Comparison of ENCODE assay signal across 10 cellular contexts in genomic region chr2:172639823-172640222, GRCh38.
DNase-seq lines count a peak whose midpoint lies in the region; TF ChIP-seq lines count a peak whose summit lies in the region.
"Had no signal": no experiment of that assay in that cellular context is flagged by ENCODE, and none has a peak within 500 bp of the region (broad histone marks: within the 10 kb centered on the region; RNA-seq: fewer than 3 reads in every experiment).

No MANE protein-coding gene starts in this region.

- H3K4me3 ChIP-seq in fibroblast of pulmonary artery (replicated peaks; ENCODE audit: low read depth, low read length): no peak overlapping the region

- no peak overlapping the region for H3K4me3 Mint-ChIP-seq in T-helper 2 cell treated with Interferon-gamma antibody and Interleukin-4, amounts not matched to agents 5 μg/mL and 100 μg/mL, for 36 hours
- H3K4me3 Mint-ChIP-seq in CD14-positive monocyte: no peak overlapping the region

- no peak overlapping the region for H3K27ac Mint-ChIP-seq in T-helper 2 cell treated with Interferon-gamma antibody and Interleukin-4, amounts not matched to agents 5 μg/mL and 100 μg/mL, for 36 hours
- H3K27ac Mint-ChIP-seq in CD14-positive monocyte: no peak overlapping the region

- intact Hi-C loops in CD14-positive monocyte (cut with micrococcal nuclease): no loop called here

- H3K4me1 Mint-ChIP-seq in T-helper 2 cell treated with Interferon-gamma antibody and Interleukin-4, amounts not matched to agents 5 μg/mL and 100 μg/mL, for 36 hours (ENCODE audit: low read depth): peaks cover 6% of the 10 kb centered on the region
- H3K4me1 Mint-ChIP-seq in CD14-positive monocyte: no peaks in the 10 kb centered on the region

- no peaks in the 10 kb centered on the region for H3K9me3 Mint-ChIP-seq in T-helper 2 cell treated with Interferon-gamma antibody and Interleukin-4, amounts not matched to agents 5 μg/mL and 100 μg/mL, for 36 hours
- peaks cover 0 to 7% (median 0%) of the 10 kb centered on the region in 7 donors for H3K9me3 Mint-ChIP-seq in CD14-positive monocyte

- TF ChIP-seq CTCF in fibroblast of pulmonary artery (IDR thresholded peaks at IDR 0.05; ENCODE audit: low read length, missing control alignments) (no peak), CD14-positive monocyte (IDR thresholded peaks at IDR 0.05) (no peak)

- no peaks in the 10 kb centered on the region for H3K36me3 Mint-ChIP-seq in T-helper 2 cell treated with Interferon-gamma antibody and Interleukin-4, amounts not matched to agents 5 μg/mL and 100 μg/mL, for 36 hours (ENCODE audit: low read depth)
- no peaks in the 10 kb centered on the region for H3K36me3 Mint-ChIP-seq in CD14-positive monocyte

- DNase-seq in AG08396 (ENCODE audit: low spot score) (peak; percentile 43), EL (peak; percentile 87), fibroblast of pulmonary artery (ENCODE audit: low read depth) (peak; percentile 70), nucleus accumbens (lab: John Stamatoyannopoulos, UW) (no peak), CD14-positive monocyte (ENCODE audit: low spot score) (no peak), ecto neural progenitor cell (ENCODE audit: low spot score) (no peak), NCI-H1436 treated with DMSO at 0.1 percent for 48 hours (lab: John Stamatoyannopoulos, UW) (no peak)
- DNase-seq in T-helper 2 cell treated with Interferon-gamma antibody and Interleukin-4, amounts not matched to agents 5 μg/mL and 100 μg/mL, for 36 hours (ENCODE audit: low spot score): peak; percentile 18
- DNase-seq: NCI-H524, posterior cingulate gyrus had no signal

- H3K27me3 Mint-ChIP-seq in T-helper 2 cell treated with Interferon-gamma antibody and Interleukin-4, amounts not matched to agents 5 μg/mL and 100 μg/mL, for 36 hours (ENCODE audit: low read depth): no peaks in the 10 kb centered on the region
- peaks cover 4 to 5% (median 5%) of the 10 kb centered on the region in 3 donors for H3K27me3 Mint-ChIP-seq in CD14-positive monocyte (ENCODE audit: low read depth in 3 of 3)

Comparison
In these comparisons a context has a peak if more than half of its experiments do, and no peak if none do; other contexts are left out.
1. DNase-seq: peak in AG08396 (single experiment), EL (single experiment), T-helper 2 cell treated with Interferon-gamma antibody and Interleukin-4, amounts not matched to agents 5 μg/mL and 100 μg/mL, for 36 hours (single experiment) and fibroblast of pulmonary artery (single experiment); none in nucleus accumbens (0 of 56), CD14-positive monocyte (single experiment), ecto neural progenitor cell (single experiment) and NCI-H1436 treated with DMSO at 0.1 percent for 48 hours (single experiment).